In genomic region chr7:82405291-82405690, GRCh38 we compare ENCODE assay signal across 26 cellular contexts. TPM values are rescaled to one million over a fixed set of nuclear protein-coding genes. Genes with fewer than 3 reads are reported as not detected.
"Had no signal": no experiment of that assay in that cellular context is flagged by ENCODE, and none has a peak within 500 bp of the region (broad histone marks: within the 10 kb centered on the region; RNA-seq: fewer than 3 reads in every experiment).

No MANE protein-coding gene starts in this region.

- H3K36me3 ChIP-seq: cardiac muscle cell, esophagus squamous epithelium, neutrophil, stomach, thyroid gland had no signal

- H3K9ac ChIP-seq: parathyroid adenoma had no signal

- H3K4me3 ChIP-seq: cardiac muscle cell, coronary artery, esophagus squamous epithelium, mucosa of descending colon, smooth muscle cell, stomach, thyroid gland had no signal

- H3K79me2 ChIP-seq: parathyroid adenoma had no signal

- H3K4me2 ChIP-seq: smooth muscle cell had no signal

- H3K4me1 ChIP-seq: parathyroid adenoma, stomach, thyroid gland had no signal

- DNase-seq: dermis blood vessel endothelial cell; effector memory CD4-positive, alpha-beta T cell; erythroblast; esophagus squamous epithelium; foreskin melanocyte; hypothalamus; immature natural killer cell; islet precursor cell; mesenchymal stem cell; mucosa of descending colon; natural killer cell; right cardiac atrium; stimulated activated CD4-positive, alpha-beta T cell treated with anti-CD3 and anti-CD28 coated beads, Interleukin-12 subunit alpha, Interleukin-12 subunit beta, amount 100 ng/mL, for 4 hours; stimulated activated CD4-positive, alpha-beta T cell treated with anti-CD3 and anti-CD28 coated beads, Interleukin-1b, Interleukin-23, amount 100 ng/mL, for 48 hours; stimulated activated CD4-positive, alpha-beta T cell treated with anti-CD3 and anti-CD28 coated beads, Interleukin-4, amount 100 ng/mL, for 1 hour; stimulated activated CD8-positive, alpha-beta memory T cell treated with anti-CD3 and anti-CD28 coated beads, Interleukin-4, amount 100 ng/mL, for 48 hours; stimulated activated naive CD4-positive, alpha-beta T cell; stomach; thyroid gland; trophoblast cell had no signal

- H3K27ac ChIP-seq: cardiac muscle cell, coronary artery, esophagus squamous epithelium, neutrophil, parathyroid adenoma, stomach, thyroid gland had no signal

- H2AFZ ChIP-seq: parathyroid adenoma had no signal

- H3K27me3 ChIP-seq: cardiac muscle cell, esophagus squamous epithelium, neutrophil, stomach, thyroid gland had no signal

- ATAC-seq: left lobe of liver, mucosa of descending colon, natural killer cell, right cardiac atrium had no signal

- H3K9me3 ChIP-seq: esophagus squamous epithelium, mucosa of descending colon, neutrophil, stomach, thyroid gland had no signal

RNA-seq across cellular contexts. Expression of gene CACNA2D1, which starts 38.3 kb away (rescaled TPM):
- total RNA-seq: natural killer cell had no signal
- polyA plus RNA-seq: immature natural killer cell had no signal
